In genomic region chr4:16417198-16417597, GRCh38 we compare ENCODE assay signal across 32 cellular contexts.
"Had no signal": no experiment of that assay in that cellular context is flagged by ENCODE, and none has a peak within 500 bp of the region (broad histone marks: within the 10 kb centered on the region; RNA-seq: fewer than 3 reads in every experiment).

No MANE protein-coding gene starts in this region.

- DNase-seq: activated CD4-positive, alpha-beta T cell treated with anti-CD3 and anti-CD28 coated beads for 1 hour; activated CD4-positive, alpha-beta T cell treated with anti-CD3 and anti-CD28 coated beads, Interleukin-2, amount 10 ng/mL, durations not matched to agents 24 days and 14 days; activated CD4-positive, alpha-beta T cell treated with anti-CD3 and anti-CD28 coated beads, Interleukin-2, amount 50 U/mL, for 4 hours; activated CD4-positive, CD25-positive, alpha-beta regulatory T cell; activated CD8-positive, alpha-beta T cell treated with anti-CD3 and anti-CD28 coated beads for 36 hours; activated gamma-delta T cell; activated naive CD4-positive, alpha-beta T cell treated with Interleukin-2 at 50 U/mL for 16 hours; activated naive CD8-positive, alpha-beta T cell treated with anti-CD3 and anti-CD28 coated beads, Interleukin-2, amount 10 ng/mL, durations not matched to agents 7 days and 5 days; activated T-cell treated with anti-CD3 and anti-CD28 coated beads, Interleukin-2, amount 50 U/mL, for 1 hour; activated T-cell treated with anti-CD3 and anti-CD28 coated beads, Interleukin-2, amount 50 U/mL, for 72 hours; amygdala; Karpas-422; KBM-7; NCI-H1105; NCI-H1417 treated with DMSO at 0.1 percent for 48 hours; NCI-H187 treated with DMSO at 0.1 percent for 48 hours; NCI-H2081; NCI-H345; NCI-H524 treated with DMSO at 0.1 percent for 48 hours; Peyer's patch; RPMI8226; SHP77 treated with DMSO at 0.1 percent for 48 hours; SK-N-SH had no signal

- H3K27me3 ChIP-seq: ascending aorta, cardiac muscle cell, Peyer's patch, SJSA1 had no signal

- ATAC-seq: activated CD8-positive, alpha-beta T cell treated with anti-CD3 and anti-CD28 coated beads for 36 hours; activated T-cell treated with anti-CD3 and anti-CD28 coated beads, Interleukin-2, amount 50 U/mL, for 72 hours had no signal

- H3K27me3 Mint-ChIP-seq: activated CD4-positive, alpha-beta T cell treated with anti-CD3 and anti-CD28 coated beads, Interleukin-2, amount 10 ng/mL, durations not matched to agents 24 days and 14 days; activated naive CD4-positive, alpha-beta T cell treated with anti-CD3 and anti-CD28 coated beads, Interleukin-2, amount 50 U/mL, for 24 hours; activated naive CD8-positive, alpha-beta T cell treated with anti-CD3 and anti-CD28 coated beads, Interleukin-2, amount 10 ng/mL, durations not matched to agents 7 days and 5 days had no signal

- H3K9ac ChIP-seq: SK-N-SH had no signal

- H3K9me3 Mint-ChIP-seq: activated CD4-positive, alpha-beta T cell treated with anti-CD3 and anti-CD28 coated beads, Interleukin-2, amount 10 ng/mL, durations not matched to agents 24 days and 14 days; activated naive CD4-positive, alpha-beta T cell treated with anti-CD3 and anti-CD28 coated beads, Interleukin-2, amount 50 U/mL, for 24 hours had no signal

- H3K4me3 Mint-ChIP-seq: activated CD4-positive, alpha-beta T cell treated with anti-CD3 and anti-CD28 coated beads, Interleukin-2, amount 10 ng/mL, durations not matched to agents 24 days and 14 days; activated CD8-positive, alpha-beta T cell treated with anti-CD3 and anti-CD28 coated beads for 36 hours; activated naive CD4-positive, alpha-beta T cell treated with anti-CD3 and anti-CD28 coated beads, Interleukin-2, amount 50 U/mL, for 24 hours; activated naive CD8-positive, alpha-beta T cell treated with anti-CD3 and anti-CD28 coated beads, Interleukin-2, amount 10 ng/mL, durations not matched to agents 7 days and 5 days; activated T-cell treated with anti-CD3 and anti-CD28 coated beads, Interleukin-2, amount 50 U/mL, for 72 hours; central memory CD8-positive, alpha-beta T cell; T-helper 1 cell treated with Interleukin-12 subunit alpha and Interleukin-12 subunit beta and Interleukin-4 antibody, amounts not matched to agents 30 μg/mL and 1 μg/mL, for 36 hours; T-helper 2 cell treated with Interferon-gamma antibody and Interleukin-4, amounts not matched to agents 5 μg/mL and 100 μg/mL, for 36 hours had no signal

- H3K4me3 ChIP-seq: ascending aorta, cardiac muscle cell, Peyer's patch, SJSA1 had no signal

- H3K27ac Mint-ChIP-seq: activated CD4-positive, alpha-beta T cell treated with anti-CD3 and anti-CD28 coated beads, Interleukin-2, amount 10 ng/mL, durations not matched to agents 24 days and 14 days; activated CD8-positive, alpha-beta T cell treated with anti-CD3 and anti-CD28 coated beads for 36 hours; activated naive CD4-positive, alpha-beta T cell treated with anti-CD3 and anti-CD28 coated beads, Interleukin-2, amount 50 U/mL, for 24 hours; activated naive CD8-positive, alpha-beta T cell treated with anti-CD3 and anti-CD28 coated beads, Interleukin-2, amount 10 ng/mL, durations not matched to agents 7 days and 5 days; activated T-cell treated with anti-CD3 and anti-CD28 coated beads, Interleukin-2, amount 50 U/mL, for 72 hours; activated T-helper 2 cell treated with anti-CD3 and anti-CD28 coated beads, Interferon-gamma antibody, Interleukin-2, Interleukin-4, amounts not matched to agents 10 μg/mL and 5 μg/mL and 100 μg/mL, durations not matched to agents 14 hours and 24 hours and 36 hours; T-helper 1 cell treated with Interleukin-12 subunit alpha and Interleukin-12 subunit beta and Interleukin-4 antibody, amounts not matched to agents 30 μg/mL and 1 μg/mL, for 36 hours; T-helper 2 cell treated with Interferon-gamma antibody and Interleukin-4, amounts not matched to agents 5 μg/mL and 100 μg/mL, for 36 hours had no signal

- H3K36me3 ChIP-seq: ascending aorta, cardiac muscle cell, Peyer's patch, SJSA1 had no signal

- H3K4me2 ChIP-seq: SK-N-SH had no signal

- H3K4me1 ChIP-seq: ascending aorta, Peyer's patch, SJSA1 had no signal

- H3K9me3 ChIP-seq: ascending aorta, Peyer's patch, SJSA1, SK-N-SH had no signal

- H3K36me3 Mint-ChIP-seq: activated naive CD4-positive, alpha-beta T cell treated with anti-CD3 and anti-CD28 coated beads, Interleukin-2, amount 50 U/mL, for 24 hours; activated naive CD8-positive, alpha-beta T cell treated with anti-CD3 and anti-CD28 coated beads, Interleukin-2, amount 10 ng/mL, durations not matched to agents 7 days and 5 days had no signal

- H3K27ac ChIP-seq: ascending aorta, cardiac muscle cell, Peyer's patch, SJSA1, VCaP had no signal

- H3K4me1 Mint-ChIP-seq: activated CD4-positive, alpha-beta T cell treated with anti-CD3 and anti-CD28 coated beads, Interleukin-2, amount 10 ng/mL, durations not matched to agents 24 days and 14 days; activated naive CD4-positive, alpha-beta T cell treated with anti-CD3 and anti-CD28 coated beads, Interleukin-2, amount 50 U/mL, for 24 hours; central memory CD8-positive, alpha-beta T cell had no signal
